28 cellular contexts compared by ENCODE assay signal in the genomic region with DNA sequence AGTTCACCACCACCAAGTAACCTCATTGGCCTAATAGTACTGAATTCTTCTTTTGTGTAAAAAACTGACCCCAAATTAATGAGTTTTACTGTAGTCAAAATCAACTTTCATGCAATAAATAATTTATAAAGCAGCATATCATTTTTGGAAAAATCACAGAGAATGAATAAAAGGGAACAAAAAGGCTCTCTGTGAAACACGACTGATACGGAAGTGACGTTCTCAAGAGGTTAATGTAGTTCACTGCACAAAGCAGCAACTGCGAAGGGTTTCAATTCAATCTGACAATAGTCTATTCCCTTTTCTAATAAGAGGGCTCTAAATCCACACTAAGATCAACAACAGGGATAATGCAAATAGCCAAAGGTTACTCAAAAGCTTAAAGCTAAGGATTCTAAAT.
"Had no signal": no experiment of that assay in that cellular context is flagged by ENCODE, and none has a peak within 500 bp of the region (broad histone marks: within the 10 kb centered on the region; RNA-seq: fewer than 3 reads in every experiment).

No MANE protein-coding gene starts in this region.

- H3K27me3 ChIP-seq: brain microvascular endothelial cell, esophagus squamous epithelium, gastroesophageal sphincter had no signal

- ATAC-seq: activated CD4-positive, alpha-beta T cell treated with anti-CD3 and anti-CD28 coated beads for 36 hours; activated CD4-positive, CD25-positive, alpha-beta regulatory T cell treated with anti-CD3 and anti-CD28 coated beads, Interleukin-2, amount 50 U/mL, for 24 hours; activated CD8-positive, alpha-beta memory T cell treated with anti-CD3 and anti-CD28 coated beads, Interleukin-2, amount 10 ng/mL, durations not matched to agents 7 days and 5 days; activated CD8-positive, alpha-beta T cell treated with anti-CD3 and anti-CD28 coated beads, Interleukin-2, amount 10 ng/mL, durations not matched to agents 7 days and 5 days; activated naive CD4-positive, alpha-beta T cell treated with anti-CD3 and anti-CD28 coated beads, Interleukin-2, amount 50 U/mL, for 72 hours; effector memory CD8-positive, alpha-beta T cell; gastroesophageal sphincter; T-cell had no signal

- DNase-seq: activated B cell treated with CpG ODN at 0.5 μM for 24 hours; activated CD4-positive, alpha-beta memory T cell treated with anti-CD3 and anti-CD28 coated beads for 36 hours; activated CD4-positive, alpha-beta T cell treated with anti-CD3 and anti-CD28 coated beads for 36 hours; activated CD4-positive, alpha-beta T cell treated with anti-CD3 and anti-CD28 coated beads, Interleukin-2, amount 10 ng/mL, durations not matched to agents 24 days and 14 days; activated CD8-positive, alpha-beta memory T cell treated with anti-CD3 and anti-CD28 coated beads, Interleukin-2, amount 10 ng/mL, durations not matched to agents 7 days and 5 days; activated CD8-positive, alpha-beta memory T cell treated with anti-CD3 and anti-CD28 coated beads, Interleukin-2, amount 50 U/mL, for 4 hours; activated CD8-positive, alpha-beta T cell treated with anti-CD3 and anti-CD28 coated beads, Interleukin-2, amount 10 ng/mL, durations not matched to agents 7 days and 5 days; activated effector memory CD4-positive, alpha-beta T cell treated with anti-CD3 and anti-CD28 coated beads, Interleukin-2, amount 50 U/mL, for 16 hours; activated naive CD4-positive, alpha-beta T cell treated with anti-CD3 and anti-CD28 coated beads, Interleukin-2, amount 10 ng/mL, durations not matched to agents 7 days and 5 days; activated naive CD8-positive, alpha-beta T cell treated with anti-CD3 and anti-CD28 coated beads, Interleukin-2, amount 10 ng/mL, durations not matched to agents 7 days and 5 days; activated T-cell treated with anti-CD3 and anti-CD28 coated beads, Interleukin-2, amount 50 U/mL, for 1 hour; activated T-cell treated with anti-CD3 and anti-CD28 coated beads, Interleukin-2, amount 50 U/mL, for 48 hours; anterior cingulate cortex; brain microvascular endothelial cell; dermis blood vessel endothelial cell; effector CD4-positive, alpha-beta T cell; effector memory CD8-positive, alpha-beta T cell; esophagus squamous epithelium; head of caudate nucleus; SW 1271; T-cell; T1000; WERI-Rb-1 had no signal

- H3K9me3 ChIP-seq: esophagus squamous epithelium, gastroesophageal sphincter had no signal

- H3K4me3 ChIP-seq: coronary artery, esophagus squamous epithelium, gastroesophageal sphincter had no signal

- H3K36me3 ChIP-seq: brain microvascular endothelial cell had no signal

- H3K4me1 ChIP-seq: esophagus squamous epithelium, gastroesophageal sphincter had no signal

- H3K27ac ChIP-seq: brain microvascular endothelial cell, coronary artery, epithelial cell of prostate, esophagus squamous epithelium, gastroesophageal sphincter, WERI-Rb-1 had no signal
